In genomic region chr5:116898917-116899316, GRCh38 we compare ENCODE assay signal across 26 cellular contexts.
DNase-seq lines count a peak whose midpoint lies in the region; ATAC-seq lines count a peak whose summit lies in the region.
"Had no signal": no experiment of that assay in that cellular context is flagged by ENCODE, and none has a peak within 500 bp of the region (broad histone marks: within the 10 kb centered on the region; RNA-seq: fewer than 3 reads in every experiment).

No MANE protein-coding gene starts in this region.

- no peak overlapping the region for H3K4me3 Mint-ChIP-seq in stimulated activated naive B cell treated with anti-CD40 and anti-IgM and Interleukin-4, amounts not matched to agents 10 μg/mL and 1 μg/mL and 100 μg/mL, for 72 hours
- H3K4me3 Mint-ChIP-seq: CD8-positive, alpha-beta memory T cell; dendritic cell treated with granulocyte-macrophage colony-stimulating factor and Interleukin-4, amounts not matched to agents 40 ng/mL and 50 ng/mL, for 4 days; T-helper 2 cell treated with Interferon-gamma antibody and Interleukin-4, amounts not matched to agents 5 μg/mL and 100 μg/mL, for 36 hours had no signal

- DNase-seq in Right ventricle myocardium superior = no peak
- no peak for DNase-seq in Right ventricle myocardium inferior (ENCODE audit: missing footprints)
- DNase-seq in stimulated activated naive B cell treated with anti-CD40 and anti-IgM and Interleukin-4, amounts not matched to agents 10 μg/mL and 1 μg/mL and 100 μg/mL, for 72 hours = no peak
- DNase-seq in activated CD4-positive, alpha-beta T cell treated with anti-CD3 and anti-CD28 coated beads, Interleukin-2, amount 50 U/mL, for 1 hour = no peak
- no peak for DNase-seq in HuH-7.5 (ENCODE audit: low spot score)
- no peak for DNase-seq in activated naive CD4-positive, alpha-beta T cell treated with anti-CD3 and anti-CD28 coated beads, Interleukin-2, amount 50 U/mL, for 72 hours (ENCODE audit: low spot score in 2 of 2)
- DNase-seq: activated CD4-positive, alpha-beta T cell treated with anti-CD3 and anti-CD28 coated beads, Interleukin-2, amount 50 U/mL, for 48 hours; activated effector memory CD4-positive, alpha-beta T cell treated with Interleukin-2 at 50 U/mL for 16 hours; CD8-positive, alpha-beta memory T cell; foreskin fibroblast; GF-D8; Karpas-422; kidney glomerular epithelial cell; NCI-H1092 treated with DMSO at 0.1 percent for 48 hours; NCI-H2081; NK-92 treated with Interleukin-12 subunit alpha and Interleukin-12 subunit beta, amount 100 ng/mL, for 24 hours; occipital lobe; Peyer's patch; SK-N-SH; spleen; stimulated activated CD4-positive, alpha-beta T cell treated with anti-CD3 and anti-CD28 coated beads, Interleukin-4, amount 100 ng/mL, for 24 hours; trophoblast cell had no signal

- no peaks in the 10 kb centered on the region for H3K27me3 Mint-ChIP-seq in stimulated activated naive B cell treated with anti-CD40 and anti-IgM and Interleukin-4, amounts not matched to agents 10 μg/mL and 1 μg/mL and 100 μg/mL, for 72 hours
- H3K27me3 Mint-ChIP-seq: CD8-positive, alpha-beta memory T cell; dendritic cell treated with granulocyte-macrophage colony-stimulating factor and Interleukin-4, amounts not matched to agents 40 ng/mL and 50 ng/mL, for 4 days had no signal

- H3K4me1 Mint-ChIP-seq in stimulated activated naive B cell treated with anti-CD40 and anti-IgM and Interleukin-4, amounts not matched to agents 10 μg/mL and 1 μg/mL and 100 μg/mL, for 72 hours = peaks cover 3 to 6% of the 10 kb centered on the region in 2 donors
- H3K4me1 Mint-ChIP-seq: CD8-positive, alpha-beta memory T cell had no signal

- no peaks in the 10 kb centered on the region for H3K36me3 Mint-ChIP-seq in stimulated activated naive B cell treated with anti-CD40 and anti-IgM and Interleukin-4, amounts not matched to agents 10 μg/mL and 1 μg/mL and 100 μg/mL, for 72 hours
- H3K36me3 Mint-ChIP-seq in activated naive CD4-positive, alpha-beta T cell treated with anti-CD3 and anti-CD28 coated beads, Interleukin-2, amount 50 U/mL, for 72 hours = no peaks in the 10 kb centered on the region
- H3K36me3 Mint-ChIP-seq: CD8-positive, alpha-beta memory T cell had no signal

- H3K9me3 Mint-ChIP-seq in stimulated activated naive B cell treated with anti-CD40 and anti-IgM and Interleukin-4, amounts not matched to agents 10 μg/mL and 1 μg/mL and 100 μg/mL, for 72 hours = no peaks in the 10 kb centered on the region
- peaks cover 0 to 7% of the 10 kb centered on the region in 2 donors for H3K9me3 Mint-ChIP-seq in activated naive CD4-positive, alpha-beta T cell treated with anti-CD3 and anti-CD28 coated beads, Interleukin-2, amount 50 U/mL, for 72 hours
- H3K9me3 Mint-ChIP-seq: T-helper 2 cell treated with Interferon-gamma antibody and Interleukin-4, amounts not matched to agents 5 μg/mL and 100 μg/mL, for 36 hours had no signal

- intact Hi-C loops in Right ventricle myocardium superior (cut with DNase I) = no loop called here
- intact Hi-C loops in Right ventricle myocardium inferior (cut with DNase I) = no loop called here

- peak; percentile 80 for ATAC-seq in Right ventricle myocardium superior (ENCODE audit: poor library complexity)
- no peak for ATAC-seq in Right ventricle myocardium inferior
- ATAC-seq in GM21786 (IDR thresholded peaks at IDR 0.05; ENCODE audit: unreplicated experiment) = peak; percentile 80
- peak; percentile 76 for ATAC-seq in HG03378 (IDR thresholded peaks at IDR 0.05; ENCODE audit: unreplicated experiment)
- ATAC-seq in stimulated activated naive B cell treated with anti-CD40 and anti-IgM and Interleukin-4, amounts not matched to agents 10 μg/mL and 1 μg/mL and 100 μg/mL, for 72 hours (replicated peaks) = peak; percentile 88 to 91
- no peak for ATAC-seq in activated naive CD4-positive, alpha-beta T cell treated with anti-CD3 and anti-CD28 coated beads, Interleukin-2, amount 50 U/mL, for 72 hours

- H3K27ac Mint-ChIP-seq in stimulated activated naive B cell treated with anti-CD40 and anti-IgM and Interleukin-4, amounts not matched to agents 10 μg/mL and 1 μg/mL and 100 μg/mL, for 72 hours = no peak overlapping the region
- no peak overlapping the region for H3K27ac Mint-ChIP-seq in activated naive CD4-positive, alpha-beta T cell treated with anti-CD3 and anti-CD28 coated beads, Interleukin-2, amount 50 U/mL, for 72 hours
- H3K27ac Mint-ChIP-seq: CD8-positive, alpha-beta memory T cell; dendritic cell treated with granulocyte-macrophage colony-stimulating factor and Interleukin-4, amounts not matched to agents 40 ng/mL and 50 ng/mL, for 4 days; T-helper 2 cell treated with Interferon-gamma antibody and Interleukin-4, amounts not matched to agents 5 μg/mL and 100 μg/mL, for 36 hours had no signal

Comparison
In these comparisons a context has a peak if more than half of its experiments do, and no peak if none do; other contexts are left out.
1. ATAC-seq: peak in Right ventricle myocardium superior (single experiment), GM21786 (single experiment), HG03378 (single experiment) and stimulated activated naive B cell treated with anti-CD40 and anti-IgM and Interleukin-4, amounts not matched to agents 10 μg/mL and 1 μg/mL and 100 μg/mL, for 72 hours (2 of 2); none in Right ventricle myocardium inferior (single experiment) and activated naive CD4-positive, alpha-beta T cell treated with anti-CD3 and anti-CD28 coated beads, Interleukin-2, amount 50 U/mL, for 72 hours (0 of 2).